Comparison of ENCODE assay signal across 11 cellular contexts in genomic region chr3:129052675-129053074, GRCh38. TPM values are rescaled to one million over a fixed set of nuclear protein-coding genes. Genes with fewer than 3 reads are reported as not detected.
DNase-seq lines count a peak whose midpoint lies in the region; ATAC-seq and TF ChIP-seq lines count a peak whose summit lies in the region.
"Had no signal": no experiment of that assay in that cellular context is flagged by ENCODE, and none has a peak within 500 bp of the region (broad histone marks: within the 10 kb centered on the region; RNA-seq: fewer than 3 reads in every experiment).

No MANE protein-coding gene starts in this region.

- H3K4me1 Mint-ChIP-seq in activated CD4-positive, alpha-beta T cell treated with anti-CD3 and anti-CD28 coated beads, Interleukin-2, amount 10 ng/mL, durations not matched to agents 7 days and 5 days, result peaks cover 8% of the 10 kb centered on the region

- peak; percentile 28 for DNase-seq in DMS53 (lab: John Stamatoyannopoulos, UW)
- no peak for DNase-seq in DMS53 treated with DMSO at 0.1 percent for 48 hours (lab: John Stamatoyannopoulos, UW; ENCODE audit: unreplicated experiment)
- DNase-seq in colonic mucosa, result peak; percentile 66
- DNase-seq in right lobe of liver, result peak; percentile 52 to 79 (median 75)
- peak in 1 of 2 donors; percentile 76 for DNase-seq in tibial artery
- DNase-seq in activated CD4-positive, alpha-beta T cell treated with anti-CD3 and anti-CD28 coated beads, Interleukin-2, amount 10 ng/mL, durations not matched to agents 7 days and 5 days, result no peak
- DNase-seq in glomerular visceral epithelial cell (ENCODE audit: extremely low spot score), result no peak
- no peak for DNase-seq in GM13977 (ENCODE audit: low spot score)

- peaks cover 10% of the 10 kb centered on the region for H3K27me3 Mint-ChIP-seq in activated CD4-positive, alpha-beta T cell treated with anti-CD3 and anti-CD28 coated beads, Interleukin-2, amount 10 ng/mL, durations not matched to agents 7 days and 5 days

- intact Hi-C loops in colonic mucosa (cut with DNase I), result no loop called here
- intact Hi-C loops in right lobe of liver (cut with DNase I), result no loop called here
- intact Hi-C loops in tibial artery (cut with DNase I; ENCODE audit: low total_unique reads), result loop anchor here (5.0 kb wide), 1 partner anchor 190 kb away; no protein-coding TSS in a partner anchor

- no peaks in the 10 kb centered on the region for H3K36me3 ChIP-seq in colonic mucosa
- no peaks in the 10 kb centered on the region for H3K36me3 ChIP-seq in right lobe of liver
- no peaks in the 10 kb centered on the region for H3K36me3 ChIP-seq in tibial artery

- peak overlapping the region; percentile 27 to 62 for H3K9ac ChIP-seq in colonic mucosa (ENCODE audit: low read depth in 2 of 2, low read length in 2 of 2)

- CTCF ChIA-PET in activated CD4-positive, alpha-beta T cell treated with anti-CD3 and anti-CD28 coated beads, Interleukin-2, amount 10 ng/mL, durations not matched to agents 7 days and 5 days (lab: Charles Lee), result interaction anchor here (0.7 to 6.2 kb wide), 23 partner anchors 11 to 197 kb away, joined by 3 to 83 read pairs (median 6); partner anchors contain the start of genes COPG1 and RAB43

- H3K9me3 Mint-ChIP-seq in activated CD4-positive, alpha-beta T cell treated with anti-CD3 and anti-CD28 coated beads, Interleukin-2, amount 10 ng/mL, durations not matched to agents 7 days and 5 days, result peaks cover 6% of the 10 kb centered on the region

- TF ChIP-seq POLR2A in right lobe of liver (IDR thresholded peaks at IDR 0.05), result no peak

- POLR2A ChIA-PET in activated CD4-positive, alpha-beta T cell treated with anti-CD3 and anti-CD28 coated beads, Interleukin-2, amount 10 ng/mL, durations not matched to agents 7 days and 5 days (lab: Charles Lee), result interaction anchor here (0.6 kb wide), 1 partner anchor 233 kb away, joined by 3 read pairs; no protein-coding TSS in a partner anchor

- in situ Hi-C loops in GM13977 (cut with MboI; ENCODE audit: low pct_unique_long_range_greater_than_20kb, low sequenced_read_pairs, unreplicated experiment), result loop anchor here (10.0 kb wide), 1 partner anchor 192 kb away; the partner anchor contains the start of gene COPG1

- peaks cover 5% of the 10 kb centered on the region for H3K36me3 Mint-ChIP-seq in activated CD4-positive, alpha-beta T cell treated with anti-CD3 and anti-CD28 coated beads, Interleukin-2, amount 10 ng/mL, durations not matched to agents 7 days and 5 days (ENCODE audit: low read depth)

- H3K27me3 ChIP-seq in colonic mucosa (no peaks in the 10 kb centered on the region), right lobe of liver (no peaks in the 10 kb centered on the region), tibial artery (no peaks in the 10 kb centered on the region)

- H3K4me3 Mint-ChIP-seq in activated CD4-positive, alpha-beta T cell treated with anti-CD3 and anti-CD28 coated beads, Interleukin-2, amount 10 ng/mL, durations not matched to agents 7 days and 5 days, result no peak overlapping the region

- TF ChIP-seq CTCF in colonic mucosa (IDR thresholded peaks at IDR 0.05) (no peak), right lobe of liver (IDR thresholded peaks at IDR 0.05) (peak in 2 of 4 donors; percentile 15 to 32), tibial artery (IDR thresholded peaks at IDR 0.05) (no peak), GM13977 (IDR thresholded peaks at IDR 0.05; ENCODE audit: extremely low read depth, insufficient read depth, missing control alignments) (no peak)

- ATAC-seq in right lobe of liver, result peak; percentile 74 to 80 (median 77)

- peak overlapping the region; percentile 53 for H3K27ac ChIP-seq in colonic mucosa
- peak overlapping the region in 2 of 3 donors; percentile 11 to 71 for H3K27ac ChIP-seq in right lobe of liver
- H3K27ac ChIP-seq in tibial artery, result peak overlapping the region; percentile 37 to 60

- no peaks in the 10 kb centered on the region for H3K9me3 ChIP-seq in colonic mucosa
- H3K9me3 ChIP-seq in right lobe of liver, result no peaks in the 10 kb centered on the region
- H3K9me3 ChIP-seq in tibial artery, result no peaks in the 10 kb centered on the region

- no peak overlapping the region for H3K27ac Mint-ChIP-seq in activated CD4-positive, alpha-beta T cell treated with anti-CD3 and anti-CD28 coated beads, Interleukin-2, amount 10 ng/mL, durations not matched to agents 7 days and 5 days
- H3K27ac Mint-ChIP-seq: stimulated activated naive B cell treated with anti-CD40 and anti-IgM and Interleukin-4, amounts not matched to agents 10 μg/mL and 1 μg/mL and 100 μg/mL, for 72 hours had no signal

- H3K4me3 ChIP-seq in colonic mucosa, result no peak overlapping the region
- H3K4me3 ChIP-seq in right lobe of liver, result no peak overlapping the region
- H3K4me3 ChIP-seq in tibial artery, result no peak overlapping the region

- H3K4me1 ChIP-seq in colonic mucosa (peaks cover 9% of the 10 kb centered on the region), right lobe of liver (peaks cover 0 to 14% (median 8%) of the 10 kb centered on the region in 4 donors), tibial artery (peaks cover 0 to 29% (median 24%) of the 10 kb centered on the region in 4 donors)

- 31% methylated on average over 5 of the region's 6 CpGs for WGBS in right lobe of liver (ENCODE audit: insufficient coverage, low coverage, low lambda C conversion rate, missing lambda C conversion rate)

RNA-seq across cellular contexts. Expression of gene GP9, which starts 7.9 kb away (rescaled TPM):
- total RNA-seq in colonic mucosa, result under 1 TPM in 1 of 2 donors, not detected in 1; 0.37 TPM
- under 1 TPM in 1 of 6 experiments, not detected in 5; 0.50 TPM for total RNA-seq in right lobe of liver
- total RNA-seq in activated CD4-positive, alpha-beta T cell treated with anti-CD3 and anti-CD28 coated beads, Interleukin-2, amount 10 ng/mL, durations not matched to agents 7 days and 5 days, result not detected
- total RNA-seq: astrocyte, HT1080 had no signal

RNA-seq across cellular contexts. Expression of gene EFCC1, which starts 51.6 kb away (rescaled TPM):
- total RNA-seq in colonic mucosa (1 to 10 TPM; 1.3 to 1.7 TPM), right lobe of liver (1 to 10 TPM in 2 of 6 experiments, under 1 TPM in 4; 0.25 to 1.5 (median 0.39) TPM)
- under 1 TPM in 1 of 2 experiments, not detected in 1; 0.07 TPM for total RNA-seq in activated CD4-positive, alpha-beta T cell treated with anti-CD3 and anti-CD28 coated beads, Interleukin-2, amount 10 ng/mL, durations not matched to agents 7 days and 5 days
- total RNA-seq: astrocyte, HT1080 had no signal

RNA-seq across cellular contexts. Expression of gene CFAP92, which starts 58.8 kb away (rescaled TPM):
- 1 to 10 TPM in 1 of 2 donors, under 1 TPM in 1; 0.77 to 1.2 TPM for total RNA-seq in colonic mucosa
- total RNA-seq in right lobe of liver, result under 1 TPM in 4 of 6 experiments, not detected in 2; 0.05 to 0.21 (median 0.08) TPM
- total RNA-seq in activated CD4-positive, alpha-beta T cell treated with anti-CD3 and anti-CD28 coated beads, Interleukin-2, amount 10 ng/mL, durations not matched to agents 7 days and 5 days, result under 1 TPM in 1 of 2 experiments, not detected in 1; 0.10 TPM
- total RNA-seq: HT1080 had no signal

Comparison
In these comparisons a context has a peak if more than half of its experiments do, and no peak if none do; other contexts are left out.
1. DNase-seq: peak in DMS53 (single experiment), colonic mucosa (single experiment) and right lobe of liver (3 of 3); none in DMS53 treated with DMSO at 0.1 percent for 48 hours (single experiment), activated CD4-positive, alpha-beta T cell treated with anti-CD3 and anti-CD28 coated beads, Interleukin-2, amount 10 ng/mL, durations not matched to agents 7 days and 5 days (single experiment), glomerular visceral epithelial cell (single experiment) and GM13977 (single experiment).
2. Peak in every context shown above with its lines, with median percentiles within 50 percentile points of each other: H3K27ac ChIP-seq.